In genomic region chr2:216713691-216714411, GRCh38 we compare ENCODE assay signal across 10 cellular contexts. TPM values are rescaled to one million over a fixed set of nuclear protein-coding genes. Genes with fewer than 3 reads are reported as not detected.
DNase-seq lines count a peak whose midpoint lies in the region; ATAC-seq and TF ChIP-seq lines count a peak whose summit lies in the region.
"Had no signal": no experiment of that assay in that cellular context is flagged by ENCODE, and none has a peak within 500 bp of the region (broad histone marks: within the 10 kb centered on the region; RNA-seq: fewer than 3 reads in every experiment).

No MANE protein-coding gene starts in this region.

- peak overlapping the region; percentile 58 for H3K9ac ChIP-seq in mammary epithelial cell (ENCODE audit: insufficient read depth, low read length)
- H3K9ac ChIP-seq: BLaER1 treated with 17β-estradiol and CSF1 and Interleukin-3, amounts not matched to agents 10 nM and 100 nM had no signal

- WGBS in mammary epithelial cell (ENCODE audit: low coverage, missing lambda C conversion rate) = 9% methylated on average over 8 of the region's 8 CpGs

- ATAC-seq in natural killer cell treated with Interleukin-12 subunit alpha and Interleukin-12 subunit beta and Interleukin-15 and Interleukin-18, amount 100 ng/mL, for 72 hours = no peak
- ATAC-seq in natural killer cell (no peak), WTC11 (no peak)

- H3K9me3 Mint-ChIP-seq in natural killer cell treated with Interleukin-12 subunit alpha and Interleukin-12 subunit beta and Interleukin-15 and Interleukin-18, amount 100 ng/mL, for 72 hours = no peaks in the 10 kb centered on the region
- H3K9me3 Mint-ChIP-seq in natural killer cell (no peaks in the 10 kb centered on the region), WTC11 (peaks cover 6% of the 10 kb centered on the region), glutamatergic neuron (ENCODE audit: unreplicated experiment) (peaks cover 1% of the 10 kb centered on the region)

- peak; percentile 28 for DNase-seq in natural killer cell treated with Interleukin-12 subunit alpha and Interleukin-12 subunit beta and Interleukin-15 and Interleukin-18, amount 100 ng/mL, for 72 hours (ENCODE audit: low spot score)
- DNase-seq in natural killer cell (no peak), mammary epithelial cell (peak; percentile 97), kidney tubule cell (ENCODE audit: low spot score) (peak; percentile 94), WTC11 (ENCODE audit: low spot score) (no peak), glutamatergic neuron (no peak), HUDEP-2 (lab: John Stamatoyannopoulos, UW; ENCODE audit: unreplicated experiment in 76 of 76) (no peak)
- DNase-seq in activated naive CD4-positive, alpha-beta T cell (lab: John Stamatoyannopoulos, UW) = no peak
- DNase-seq: activated CD4-positive, alpha-beta T cell treated with anti-CD3 and anti-CD28 coated beads for 4 hours had no signal

- H4K20me1 ChIP-seq in mammary epithelial cell (ENCODE audit: insufficient read depth, low read length) = no peaks in the 10 kb centered on the region
- H4K20me1 ChIP-seq: BLaER1 treated with 17β-estradiol and CSF1 and Interleukin-3, amounts not matched to agents 10 nM and 100 nM had no signal

- in situ Hi-C loops in mammary epithelial cell (cut with MboI; ENCODE audit: low sequenced_read_pairs in 2 of 2) = no loop called here

- no peak overlapping the region for H3K27ac Mint-ChIP-seq in natural killer cell treated with Interleukin-12 subunit alpha and Interleukin-12 subunit beta and Interleukin-15 and Interleukin-18, amount 100 ng/mL, for 72 hours
- H3K27ac Mint-ChIP-seq in natural killer cell (no peak overlapping the region), WTC11 (no peak overlapping the region), glutamatergic neuron (ENCODE audit: unreplicated experiment) (no peak overlapping the region)

- POLR2A ChIA-PET in WTC11 (lab: Charles Lee) = interaction anchor here (0.6 kb wide), 2 partner anchors 19 to 1442 kb away, joined by 3 to 10 read pairs; partner anchors contain the start of gene IGFBP5

- CTCF ChIA-PET in mammary epithelial cell (lab: Charles Lee; ENCODE audit: low non-redundant PET) (interaction anchor here (0.6 kb wide), 2 partner anchors 21 to 32 kb away, joined by 5 to 14 read pairs; no protein-coding TSS in a partner anchor), WTC11 (lab: Charles Lee) (no interaction called here)

- peak overlapping the region; percentile 67 for H3K4me2 ChIP-seq in mammary epithelial cell (ENCODE audit: insufficient read depth, low read depth, low read length)
- H3K4me2 ChIP-seq: BLaER1 treated with 17β-estradiol and CSF1 and Interleukin-3, amounts not matched to agents 10 nM and 100 nM had no signal

- peaks cover 13 to 23% of the 10 kb centered on the region in 2 donors for H3K27me3 Mint-ChIP-seq in natural killer cell treated with Interleukin-12 subunit alpha and Interleukin-12 subunit beta and Interleukin-15 and Interleukin-18, amount 100 ng/mL, for 72 hours
- H3K27me3 Mint-ChIP-seq in natural killer cell (ENCODE audit: low read depth in 2 of 2) = peaks cover 15 to 26% of the 10 kb centered on the region in 2 donors
- H3K27me3 Mint-ChIP-seq in WTC11 (ENCODE audit: low read depth) = no peaks in the 10 kb centered on the region; the same call in 1 of the 2 replicates
- peaks cover under 1% of the 10 kb centered on the region for H3K27me3 Mint-ChIP-seq in glutamatergic neuron (ENCODE audit: unreplicated experiment)

- no peaks in the 10 kb centered on the region for H3K27me3 ChIP-seq in mammary epithelial cell (ENCODE audit: insufficient read depth, low read length)

- peak overlapping the region; percentile 60 for H2AFZ ChIP-seq in mammary epithelial cell (ENCODE audit: low read depth, low read length)

- H3K27ac ChIP-seq in mammary epithelial cell (ENCODE audit: insufficient read depth, low read depth, low read length) = peak overlapping the region; percentile 92
- H3K27ac ChIP-seq: BLaER1 treated with 17β-estradiol and CSF1 and Interleukin-3, amounts not matched to agents 10 nM and 100 nM had no signal

- no peaks in the 10 kb centered on the region for H3K79me2 ChIP-seq in mammary epithelial cell (ENCODE audit: insufficient read depth, low read length)

- H3K9me3 ChIP-seq in mammary epithelial cell (replicated peaks; ENCODE audit: insufficient read depth, low read length) = no peaks in the 10 kb centered on the region

- dilution Hi-C loops in mammary epithelial cell (cut with HindIII; ENCODE audit: low sequenced_read_pairs) = no loop called here

- intact Hi-C loops in natural killer cell (cut with micrococcal nuclease) = no loop called here
- intact Hi-C loops in mammary epithelial cell (cut with micrococcal nuclease) = loop anchor here (5.0 kb wide), 1 partner anchor 63 kb away; no protein-coding TSS in a partner anchor

- BruUV-seq in mammary epithelial cell (replicated peaks; lab: Mats Ljungman, UMichigan) = no TSS peak

- H3K36me3 Mint-ChIP-seq in natural killer cell treated with Interleukin-12 subunit alpha and Interleukin-12 subunit beta and Interleukin-15 and Interleukin-18, amount 100 ng/mL, for 72 hours = no peaks in the 10 kb centered on the region
- H3K36me3 Mint-ChIP-seq in natural killer cell = no peaks in the 10 kb centered on the region
- no peaks in the 10 kb centered on the region for H3K36me3 Mint-ChIP-seq in WTC11
- H3K36me3 Mint-ChIP-seq in glutamatergic neuron (ENCODE audit: unreplicated experiment) = no peaks in the 10 kb centered on the region

- no peaks in the 10 kb centered on the region for H3K36me3 ChIP-seq in mammary epithelial cell (ENCODE audit: insufficient read depth, low read length)
- H3K36me3 ChIP-seq: BLaER1 treated with 17β-estradiol and CSF1 and Interleukin-3, amounts not matched to agents 10 nM and 100 nM had no signal

- TF ChIP-seq CTCF in natural killer cell (IDR thresholded peaks at IDR 0.05) (no peak), mammary epithelial cell (conservative IDR thresholded peaks at IDR 0.05 in 1 of 2, IDR thresholded peaks at IDR 0.05 in 1 of 2; ENCODE audit: extremely low read depth in 1 of 2, insufficient read depth in 1 of 2, low read depth in 1 of 2, low read length in 2 of 2) (no peak), WTC11 (IDR thresholded peaks at IDR 0.05) (no peak), glutamatergic neuron (IDR thresholded peaks at IDR 0.05; ENCODE audit: partially characterized antibody, unreplicated experiment) (no peak)

- peaks cover 58% of the 10 kb centered on the region for H3K4me1 ChIP-seq in mammary epithelial cell (ENCODE audit: insufficient read depth, low read length)
- H3K4me1 ChIP-seq: BLaER1 treated with 17β-estradiol and CSF1 and Interleukin-3, amounts not matched to agents 10 nM and 100 nM had no signal

- H3K4me3 Mint-ChIP-seq in natural killer cell treated with Interleukin-12 subunit alpha and Interleukin-12 subunit beta and Interleukin-15 and Interleukin-18, amount 100 ng/mL, for 72 hours = no peak overlapping the region
- H3K4me3 Mint-ChIP-seq in natural killer cell = no peak overlapping the region
- no peak overlapping the region for H3K4me3 Mint-ChIP-seq in WTC11
- no peak overlapping the region for H3K4me3 Mint-ChIP-seq in glutamatergic neuron (ENCODE audit: unreplicated experiment)

- no peaks in the 10 kb centered on the region for H3K4me1 Mint-ChIP-seq in natural killer cell treated with Interleukin-12 subunit alpha and Interleukin-12 subunit beta and Interleukin-15 and Interleukin-18, amount 100 ng/mL, for 72 hours (ENCODE audit: low read depth in 2 of 2)
- H3K4me1 Mint-ChIP-seq in natural killer cell (no peaks in the 10 kb centered on the region), WTC11 (peaks cover 7% of the 10 kb centered on the region), glutamatergic neuron (ENCODE audit: low read depth, unreplicated experiment) (no peaks in the 10 kb centered on the region)

- H3K4me3 ChIP-seq in mammary epithelial cell (replicated peaks in 1 of 3; ENCODE audit: insufficient read depth in 1 of 3, low read depth in 2 of 3, low read length in 3 of 3) = no peak overlapping the region
- H3K4me3 ChIP-seq: BLaER1 treated with 17β-estradiol and CSF1 and Interleukin-3, amounts not matched to agents 10 nM and 100 nM had no signal

TF ChIP-seq in WTC11, 78 proteins besides CTCF, POLR2A, EP300 and RAD21 (continues in another document):
- TF ChIP-seq ATF6 (CRISPR knock-in tag; IDR thresholded peaks at IDR 0.05) (no peak), TCF7 (CRISPR knock-in tag; IDR thresholded peaks at IDR 0.05; ENCODE audit: low read depth) (no peak), JUN (CRISPR knock-in tag; IDR thresholded peaks at IDR 0.05) (no peak)

RNA-seq across cellular contexts. Expression of gene IGFBP5, which starts 18.5 kb away (rescaled TPM):
- under 1 TPM in 1 of 2 donors, not detected in 1; 0.08 TPM for total RNA-seq in natural killer cell treated with Interleukin-12 subunit alpha and Interleukin-12 subunit beta and Interleukin-15 and Interleukin-18, amount 100 ng/mL, for 72 hours
- total RNA-seq in natural killer cell (not detected), mammary epithelial cell (100 to 1,000 TPM in 1 of 2 donors, under 1 TPM in 1; 0.07 to 266 TPM), WTC11 (2021) (5.3 to 12.5 TPM (median 6.4 TPM) in 3 replicates), glutamatergic neuron (ENCODE audit: unreplicated experiment) (0.51 TPM)
- 0.11 TPM for polyA plus RNA-seq in mammary epithelial cell
- polyA minus RNA-seq in mammary epithelial cell = not detected

Comparison
In these comparisons a context has a peak if more than half of its experiments do, and no peak if none do; other contexts are left out.
1. DNase-seq: peak in natural killer cell treated with Interleukin-12 subunit alpha and Interleukin-12 subunit beta and Interleukin-15 and Interleukin-18, amount 100 ng/mL, for 72 hours (single experiment), mammary epithelial cell (single experiment) and kidney tubule cell (single experiment); none in natural killer cell (single experiment), activated naive CD4-positive, alpha-beta T cell (0 of 4), WTC11 (single experiment), glutamatergic neuron (single experiment) and HUDEP-2 (0 of 76).